In genomic region chr14:95317817-95318343, GRCh38 we compare ENCODE assay signal across 15 cellular contexts. TPM values are rescaled to one million over a fixed set of nuclear protein-coding genes. Genes with fewer than 3 reads are reported as not detected.
A peak's percentile ranks its signal among the peaks of the same experiment; 100 is the strongest.
DNase-seq lines count a peak whose midpoint lies in the region; ATAC-seq, FAIRE-seq and TF ChIP-seq lines count a peak whose summit lies in the region.
"Had no signal": no experiment of that assay in that cellular context is flagged by ENCODE, and none has a peak within 500 bp of the region (broad histone marks: within the 10 kb centered on the region; RNA-seq: fewer than 3 reads in every experiment).

No MANE protein-coding gene starts in this region.

- no peaks in the 10 kb centered on the region for H3K27me3 Mint-ChIP-seq in activated B cell treated with CpG ODN at 0.5 μM for 24 hours
- no peaks in the 10 kb centered on the region for H3K27me3 Mint-ChIP-seq in stimulated activated memory B cell treated with anti-CD40 and anti-IgM and Interleukin-4, amounts not matched to agents 10 μg/mL and 1 μg/mL and 100 μg/mL, for 72 hours

- H3K9me3 ChIP-seq in SK-N-SH (no peaks in the 10 kb centered on the region), kidney (ENCODE audit: control insufficient read depth in 1 of 2, low read length in 2 of 2) (no peaks in the 10 kb centered on the region), smooth muscle cell (replicated peaks; ENCODE audit: low read depth) (no peaks in the 10 kb centered on the region)
- H3K9me3 ChIP-seq: thoracic aorta had no signal

- H3K27ac ChIP-seq in SK-N-SH (ENCODE audit: low read depth in 2 of 2, low read length in 1 of 2) (no peak overlapping the region), kidney (ENCODE audit: low read depth in 2 of 2, low read length in 2 of 2) (peak overlapping the region; percentile 83 to 90), brain microvascular endothelial cell (no peak overlapping the region), smooth muscle cell (ENCODE audit: low read depth) (no peak overlapping the region)
- H3K27ac ChIP-seq: thoracic aorta had no signal

- H3K4me2 ChIP-seq in SK-N-SH, result no peak overlapping the region
- H3K4me2 ChIP-seq in smooth muscle cell, result no peak overlapping the region

- H3K27me3 ChIP-seq in SK-N-SH (ENCODE audit: insufficient read depth), result no peaks in the 10 kb centered on the region
- H3K27me3 ChIP-seq in brain microvascular endothelial cell (replicated peaks), result no peaks in the 10 kb centered on the region
- no peaks in the 10 kb centered on the region for H3K27me3 ChIP-seq in smooth muscle cell (ENCODE audit: low read depth)

- H4K20me1 ChIP-seq in SK-N-SH (ENCODE audit: insufficient read depth), result no peaks in the 10 kb centered on the region
- no peaks in the 10 kb centered on the region for H4K20me1 ChIP-seq in smooth muscle cell (ENCODE audit: low read depth)

- H3K9me2 ChIP-seq in SK-N-SH, result no peaks in the 10 kb centered on the region

- H3K4me3 ChIP-seq in SK-N-SH (ENCODE audit: low read depth in 2 of 2, low read length in 1 of 2) (no peak overlapping the region), kidney (ENCODE audit: low read length in 2 of 2) (peak overlapping the region; percentile 65 to 71), brain microvascular endothelial cell (ENCODE audit: low read depth, low read length) (no peak overlapping the region), smooth muscle cell (no peak overlapping the region)

- H3K9ac ChIP-seq in SK-N-SH, result no peak overlapping the region
- peak overlapping the region in 1 of 2 donors; percentile 77 for H3K9ac ChIP-seq in kidney (ENCODE audit: low read length in 2 of 2)
- H3K9ac ChIP-seq in smooth muscle cell (ENCODE audit: low read depth), result no peak overlapping the region

- 91% methylated on average over 3 of the region's 3 CpGs for WGBS in SK-N-SH (ENCODE audit: low lambda C conversion rate)
- 77% methylated on average over 3 of the region's 3 CpGs for WGBS in smooth muscle cell (ENCODE audit: low lambda C conversion rate)

- no peak overlapping the region for H2AFZ ChIP-seq in SK-N-SH (ENCODE audit: low read depth)
- no peak overlapping the region for H2AFZ ChIP-seq in smooth muscle cell (ENCODE audit: low read depth)

- no peaks in the 10 kb centered on the region for H3K36me3 Mint-ChIP-seq in activated B cell treated with CpG ODN at 0.5 μM for 24 hours (ENCODE audit: low read depth)
- no peaks in the 10 kb centered on the region for H3K36me3 Mint-ChIP-seq in stimulated activated memory B cell treated with anti-CD40 and anti-IgM and Interleukin-4, amounts not matched to agents 10 μg/mL and 1 μg/mL and 100 μg/mL, for 72 hours

- DNase-seq in SK-N-SH (no peak), activated B cell treated with CpG ODN at 0.5 μM for 24 hours (no peak), kidney (no peak), brain microvascular endothelial cell (no peak), NCI-H69 (lab: John Stamatoyannopoulos, UW) (no peak), smooth muscle cell (lab: John Stamatoyannopoulos, UW; ENCODE audit: unreplicated experiment) (no peak)
- DNase-seq: activated CD4-positive, CD25-positive, alpha-beta regulatory T cell treated with anti-CD3 and anti-CD28 coated beads, Interleukin-2, amount 50 U/mL, for 72 hours; activated naive CD4-positive, alpha-beta T cell treated with anti-CD3 and anti-CD28 coated beads, Interleukin-2, amount 50 U/mL, for 16 hours; NCI-H2171; stimulated activated CD4-positive, alpha-beta T cell treated with anti-CD3 and anti-CD28 coated beads, Interleukin-4, amount 100 ng/mL, for 4 hours had no signal

- H3K4me1 ChIP-seq in SK-N-SH (ENCODE audit: control insufficient read depth in 1 of 2, insufficient read depth in 2 of 2, low read depth in 1 of 2, low read length in 1 of 2) (peaks cover 11 to 26% of the 10 kb centered on the region in 2 experiments; a peak in 2 of 4 replicates), kidney (ENCODE audit: control insufficient read depth in 1 of 2, insufficient read depth in 1 of 2, low read depth in 1 of 2, low read length in 2 of 2) (peaks cover 36 to 45% of the 10 kb centered on the region in 2 donors), smooth muscle cell (ENCODE audit: low read depth) (no peaks in the 10 kb centered on the region)

- H3F3A ChIP-seq in SK-N-SH (replicated peaks; ENCODE audit: insufficient read depth), result peaks cover 7% of the 10 kb centered on the region
- H3F3A ChIP-seq in smooth muscle cell (ENCODE audit: low read depth), result no peaks in the 10 kb centered on the region

- intact Hi-C loops in activated B cell treated with CpG ODN at 0.5 μM for 24 hours (cut with micrococcal nuclease), result loop anchor here (2.0 to 10.0 kb wide), 4 partner anchors 17 to 159 kb away; no protein-coding TSS in a partner anchor
- intact Hi-C loops in kidney (cut with DNase I), result no loop called here

- no peak for TF ChIP-seq EP300 in SK-N-SH (IDR thresholded peaks at IDR 0.05; ENCODE audit: borderline replicate concordance in 1 of 2, low read depth in 1 of 2, low read length in 1 of 2)

- in situ Hi-C loops in brain microvascular endothelial cell (cut with HindIII; ENCODE audit: low pct_ligation_motif_present, low sequenced_read_pairs), result no loop called here

- no peaks in the 10 kb centered on the region for H3K9me3 Mint-ChIP-seq in activated B cell treated with CpG ODN at 0.5 μM for 24 hours
- H3K9me3 Mint-ChIP-seq in stimulated activated memory B cell treated with anti-CD40 and anti-IgM and Interleukin-4, amounts not matched to agents 10 μg/mL and 1 μg/mL and 100 μg/mL, for 72 hours, result no peaks in the 10 kb centered on the region

- peak overlapping the region; percentile 25 for H3K27ac Mint-ChIP-seq in activated B cell treated with CpG ODN at 0.5 μM for 24 hours
- peak overlapping the region; percentile 79 for H3K27ac Mint-ChIP-seq in stimulated activated memory B cell treated with anti-CD40 and anti-IgM and Interleukin-4, amounts not matched to agents 10 μg/mL and 1 μg/mL and 100 μg/mL, for 72 hours

- H3K4me3 Mint-ChIP-seq in activated B cell treated with CpG ODN at 0.5 μM for 24 hours, result peak overlapping the region; percentile 87
- peak overlapping the region; percentile 32 for H3K4me3 Mint-ChIP-seq in stimulated activated memory B cell treated with anti-CD40 and anti-IgM and Interleukin-4, amounts not matched to agents 10 μg/mL and 1 μg/mL and 100 μg/mL, for 72 hours

- H3K36me3 ChIP-seq in SK-N-SH (replicated peaks in 1 of 2; ENCODE audit: control insufficient read depth in 1 of 2, insufficient read depth in 2 of 2, low read length in 1 of 2), result no peaks in the 10 kb centered on the region
- H3K36me3 ChIP-seq in kidney (ENCODE audit: control insufficient read depth in 1 of 2, insufficient read depth in 2 of 2, low read length in 2 of 2), result no peaks in the 10 kb centered on the region
- H3K36me3 ChIP-seq in brain microvascular endothelial cell (replicated peaks), result no peaks in the 10 kb centered on the region
- no peaks in the 10 kb centered on the region for H3K36me3 ChIP-seq in smooth muscle cell (ENCODE audit: low read depth)
- H3K36me3 ChIP-seq: thoracic aorta had no signal

- CTCF ChIA-PET in SK-N-SH (lab: Yijun Ruan, JAX) (interaction anchor here (0.8 to 1.2 kb wide), 2 partner anchors 70 to 629 kb away, joined by 3 to 4 read pairs; no protein-coding TSS in a partner anchor), activated B cell treated with CpG ODN at 0.5 μM for 24 hours (lab: Charles Lee) (interaction anchor here (2.6 kb wide), 1 partner anchor 10 kb away, joined by 12 read pairs; no protein-coding TSS in a partner anchor)

- peaks cover 43% of the 10 kb centered on the region for H3K4me1 Mint-ChIP-seq in activated B cell treated with CpG ODN at 0.5 μM for 24 hours
- peaks cover 53% of the 10 kb centered on the region for H3K4me1 Mint-ChIP-seq in stimulated activated memory B cell treated with anti-CD40 and anti-IgM and Interleukin-4, amounts not matched to agents 10 μg/mL and 1 μg/mL and 100 μg/mL, for 72 hours

- TF ChIP-seq CTCF in SK-N-SH (IDR thresholded peaks at IDR 0.05), result no peak
- TF ChIP-seq CTCF in activated B cell treated with CpG ODN at 0.5 μM for 24 hours (IDR thresholded peaks at IDR 0.05), result no peak
- TF ChIP-seq CTCF in kidney (IDR thresholded peaks at IDR 0.05; ENCODE audit: borderline replicate concordance, extremely low read depth, insufficient read depth), result no peak
- TF ChIP-seq CTCF in brain microvascular endothelial cell (IDR thresholded peaks at IDR 0.05; ENCODE audit: low read depth, low read length, missing control alignments), result no peak
- TF ChIP-seq CTCF in smooth muscle cell (IDR thresholded peaks at IDR 0.05; ENCODE audit: borderline replicate concordance, insufficient read depth, poor library complexity, severe bottlenecking), result no peak

- no peak for FAIRE-seq in kidney (lab: Jason Lieb, UNC)
- FAIRE-seq: A204.1 had no signal

- ATAC-seq in SK-N-SH treated with all-trans-retinoic acid at 6 μM for 48 hours (no peak), activated B cell treated with CpG ODN at 0.5 μM for 24 hours (ENCODE audit: low read depth) (no peak)
- no peak for ATAC-seq in stimulated activated memory B cell treated with anti-CD40 and anti-IgM and Interleukin-4, amounts not matched to agents 10 μg/mL and 1 μg/mL and 100 μg/mL, for 72 hours
- ATAC-seq: Right ventricle myocardium inferior had no signal

- POLR2A ChIA-PET in SK-N-SH (lab: Yijun Ruan, JAX), result no interaction called here
- POLR2A ChIA-PET in activated B cell treated with CpG ODN at 0.5 μM for 24 hours (lab: Charles Lee), result interaction anchor here (1.1 to 2.5 kb wide), 3 partner anchors 10 to 53 kb away, joined by 3 to 13 read pairs (median 8); no protein-coding TSS in a partner anchor

- no peak for TF ChIP-seq RAD21 in SK-N-SH (IDR thresholded peaks at IDR 0.05; ENCODE audit: low read length)

- H3K79me2 ChIP-seq in SK-N-SH (ENCODE audit: insufficient read depth) (no peaks in the 10 kb centered on the region), smooth muscle cell (ENCODE audit: low read depth) (no peaks in the 10 kb centered on the region)

TF ChIP-seq in SK-N-SH treated with all-trans-retinoic acid at 6 μM for 48 hours, 23 proteins besides CTCF, POLR2A, EP300 and RAD21 (continues in another document):
- no peak for TF ChIP-seq BACH2 (CRISPR knock-in tag; IDR thresholded peaks at IDR 0.05; ENCODE audit: borderline replicate concordance)
- TF ChIP-seq PPARA (CRISPR knock-in tag; IDR thresholded peaks at IDR 0.05; ENCODE audit: borderline replicate concordance), result no peak
- no peak for TF ChIP-seq TOX (CRISPR knock-in tag; IDR thresholded peaks at IDR 0.05; ENCODE audit: borderline replicate concordance)
- TF ChIP-seq ESRRG (CRISPR knock-in tag; IDR thresholded peaks at IDR 0.05), result no peak

TF ChIP-seq in SK-N-SH, 30 proteins besides CTCF, POLR2A, EP300 and RAD21 (continues in another document):
- TF ChIP-seq YY1 (IDR thresholded peaks at IDR 0.05; ENCODE audit: low read depth) (no peak), TAF1 (IDR thresholded peaks at IDR 0.05; ENCODE audit: borderline replicate concordance, low read depth, low read length) (no peak), FOSL2 (IDR thresholded peaks at IDR 0.05; ENCODE audit: borderline replicate concordance, low read depth) (no peak), JUND (IDR thresholded peaks at IDR 0.05) (no peak)

RNA-seq across cellular contexts. Expression of gene CLMN, which starts 1.8 kb away (rescaled TPM):
- polyA plus RNA-seq in SK-N-SH (2012; rRNA removed), result 1.4 TPM in 2 replicates
- polyA plus RNA-seq in SK-N-SH (2012; cell fraction: cytosol; rRNA removed), result 1.3 TPM in 2 replicates
- polyA plus RNA-seq in SK-N-SH (2012; cell fraction: nucleus; rRNA removed), result 5.6 and 5.8 TPM in 2 replicates
- total RNA-seq in activated B cell treated with CpG ODN at 0.5 μM for 24 hours, result 23.4 and 23.9 TPM in 2 replicates
- 151 TPM for total RNA-seq in kidney
- 33.1 TPM for polyA plus RNA-seq in kidney (ENCODE audit: insufficient read depth, low read depth, low replicate concordance)
- total RNA-seq in smooth muscle cell, result 2.8 and 3.5 TPM in 2 replicates
- 1.3 and 3.9 TPM in 2 replicates for polyA plus RNA-seq in smooth muscle cell

Comparison
In these comparisons a context has a peak if more than half of its experiments do, and no peak if none do; other contexts are left out.
1. H3K27ac ChIP-seq: peak in kidney (2 of 2); none in SK-N-SH (0 of 2), brain microvascular endothelial cell (single experiment) and smooth muscle cell (single experiment).
2. H3K4me3 ChIP-seq: peak in kidney (2 of 2); none in SK-N-SH (0 of 2), brain microvascular endothelial cell (single experiment) and smooth muscle cell (single experiment).